8 cellular contexts compared by ENCODE assay signal in the genomic region with DNA sequence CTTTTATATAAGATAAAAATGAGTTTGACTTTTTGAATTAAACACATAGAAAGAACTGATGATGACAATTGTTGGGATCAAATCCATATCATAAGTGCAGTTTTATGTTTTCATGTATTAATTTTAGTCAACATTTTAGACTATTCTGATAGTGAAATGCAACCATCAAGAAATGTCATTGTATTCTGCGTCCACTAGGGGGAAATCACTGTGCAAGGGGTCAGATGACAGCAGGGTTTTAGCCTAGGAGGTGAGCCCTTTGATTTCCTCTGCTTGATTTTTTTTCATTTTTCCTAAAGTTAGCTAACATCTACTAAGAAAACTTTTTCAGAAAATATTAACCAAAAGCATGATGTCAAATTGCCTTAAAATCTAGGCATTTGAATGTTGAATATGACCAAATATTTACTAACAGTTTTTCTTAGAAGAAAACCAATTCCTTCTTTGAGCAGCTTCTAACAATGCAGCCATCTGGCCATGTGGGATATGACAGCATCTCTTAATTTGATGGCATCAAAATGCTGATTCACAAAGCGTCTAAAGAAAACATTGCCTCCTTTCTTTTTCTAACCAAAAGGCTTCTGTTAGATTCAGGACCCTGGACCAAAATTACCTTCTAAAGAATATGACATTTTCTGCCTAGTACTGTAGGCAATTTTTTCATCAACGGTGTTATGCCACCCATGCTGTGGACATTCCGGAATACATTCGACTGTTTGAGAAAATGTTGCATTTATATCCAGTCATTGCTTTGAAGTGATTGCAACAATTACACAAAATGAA.
DNase-seq lines count a peak whose midpoint lies in the region; ATAC-seq and TF ChIP-seq lines count a peak whose summit lies in the region.

No MANE protein-coding gene starts in this region.

- TF ChIP-seq POLR2A in Peyer's patch (IDR thresholded peaks at IDR 0.05), result no peak

- H3K27ac Mint-ChIP-seq in glutamatergic neuron (ENCODE audit: unreplicated experiment), result peak overlapping the region; percentile 88

- H3K36me3 ChIP-seq in Peyer's patch, result no peaks in the 10 kb centered on the region

- H3K27me3 ChIP-seq in Peyer's patch, result no peaks in the 10 kb centered on the region

- peak in 4 of 6 experiments; percentile 35 to 47 (median 42) for TF ChIP-seq CTCF in Peyer's patch (IDR thresholded peaks at IDR 0.05)
- TF ChIP-seq CTCF in glutamatergic neuron (IDR thresholded peaks at IDR 0.05; ENCODE audit: partially characterized antibody, unreplicated experiment), result peak; percentile 95

- H3K27ac ChIP-seq in Peyer's patch, result no peak overlapping the region

- H3K4me1 Mint-ChIP-seq in glutamatergic neuron (ENCODE audit: low read depth, unreplicated experiment), result peaks cover 12% of the 10 kb centered on the region

- no peaks in the 10 kb centered on the region for H3K4me1 ChIP-seq in Peyer's patch

- peaks cover 5% of the 10 kb centered on the region for H3K9me3 Mint-ChIP-seq in glutamatergic neuron (ENCODE audit: unreplicated experiment)

- H3K27me3 Mint-ChIP-seq in glutamatergic neuron (ENCODE audit: unreplicated experiment), result peaks cover 3% of the 10 kb centered on the region

- no peak overlapping the region for H3K4me3 ChIP-seq in Peyer's patch

- peak; percentile 13 for DNase-seq in COLO829 (ENCODE audit: low spot score)
- DNase-seq in Peyer's patch, result no peak
- DNase-seq in glutamatergic neuron, result no peak
- DNase-seq in NOMO-1 treated with dmso at 0.1 percent for 144 hours (lab: John Stamatoyannopoulos, UW; ENCODE audit: unreplicated experiment), result no peak
- DNase-seq in stimulated activated CD8-positive, alpha-beta memory T cell treated with anti-CD3 and anti-CD28 coated beads, Interleukin-4, amount 100 ng/mL, for 48 hours, result no peak
- no peak for DNase-seq in NK-92 treated with Interleukin-12 subunit alpha and Interleukin-12 subunit beta, amount 100 ng/mL, for 24 hours (lab: John Stamatoyannopoulos, UW)

- H3K4me3 Mint-ChIP-seq in glutamatergic neuron (ENCODE audit: unreplicated experiment), result no peak overlapping the region

- H3K36me3 Mint-ChIP-seq in glutamatergic neuron (ENCODE audit: unreplicated experiment), result no peaks in the 10 kb centered on the region

- no peaks in the 10 kb centered on the region for H3K9me3 ChIP-seq in Peyer's patch

- ATAC-seq in GM18907 (IDR thresholded peaks at IDR 0.05; ENCODE audit: unreplicated experiment), result peak; percentile 86
- peak; percentile 71 for ATAC-seq in HG03139 (IDR thresholded peaks at IDR 0.05; ENCODE audit: unreplicated experiment)
